2 cellular contexts compared by ENCODE assay signal in the genomic region with DNA sequence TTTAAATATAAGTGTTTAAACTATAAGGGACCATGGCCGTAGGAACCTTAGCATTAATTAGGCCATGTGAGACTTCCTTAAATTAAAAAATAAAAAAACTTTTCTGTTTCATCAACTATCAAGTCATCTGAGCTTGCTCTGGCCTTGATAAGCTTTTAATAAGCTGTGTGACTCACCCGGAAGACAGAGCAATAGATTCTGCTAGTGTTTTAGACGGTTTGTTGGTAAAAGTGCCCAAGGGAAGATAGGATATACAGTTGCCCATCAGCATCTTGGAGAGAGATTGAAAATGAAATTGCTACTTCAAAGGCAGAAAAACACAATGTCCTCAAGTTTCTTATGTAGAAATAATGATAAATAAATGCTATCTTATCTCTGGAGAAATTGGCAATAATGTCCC.
TF ChIP-seq lines count a peak whose summit lies in the region.

No MANE protein-coding gene starts in this region.

TF ChIP-seq in IMR-90, 13 proteins besides CTCF, POLR2A, EP300 and RAD21:
- TF ChIP-seq CHD1 (IDR thresholded peaks at IDR 0.05; ENCODE audit: low read depth, low read length) (no peak), NFE2L2 (IDR thresholded peaks at IDR 0.05; ENCODE audit: low read depth, low read length) (no peak), FOS (IDR thresholded peaks at IDR 0.05; ENCODE audit: low read depth, low read length) (no peak), RFX5 (IDR thresholded peaks at IDR 0.05; ENCODE audit: low read depth, low read length) (no peak), RCOR1 (IDR thresholded peaks at IDR 0.05; ENCODE audit: insufficient replicate concordance, low read length) (no peak), CEBPB (IDR thresholded peaks at IDR 0.05; ENCODE audit: low read depth, low read length) (no peak), SMC3 (IDR thresholded peaks at IDR 0.05; ENCODE audit: low read depth, low read length) (no peak), MAFK (IDR thresholded peaks at IDR 0.05; ENCODE audit: low read depth, low read length) (no peak), BHLHE40 (IDR thresholded peaks at IDR 0.05; ENCODE audit: low read depth, low read length) (no peak)
- TF ChIP-seq, protein P1, sequence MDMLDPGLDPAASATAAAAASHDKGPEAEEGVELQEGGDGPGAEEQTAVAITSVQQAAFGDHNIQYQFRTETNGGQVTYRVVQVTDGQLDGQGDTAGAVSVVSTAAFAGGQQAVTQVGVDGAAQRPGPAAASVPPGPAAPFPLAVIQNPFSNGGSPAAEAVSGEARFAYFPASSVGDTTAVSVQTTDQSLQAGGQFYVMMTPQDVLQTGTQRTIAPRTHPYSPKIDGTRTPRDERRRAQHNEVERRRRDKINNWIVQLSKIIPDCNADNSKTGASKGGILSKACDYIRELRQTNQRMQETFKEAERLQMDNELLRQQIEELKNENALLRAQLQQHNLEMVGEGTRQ (IDR thresholded peaks at IDR 0.05; ENCODE audit: low read depth, low read length): no peak

TF ChIP-seq in GM12878, 131 proteins besides CTCF, POLR2A, EP300 and RAD21:
- TF ChIP-seq HDAC2 (IDR thresholded peaks at IDR 0.05): no peak
- TF ChIP-seq, protein P2, sequence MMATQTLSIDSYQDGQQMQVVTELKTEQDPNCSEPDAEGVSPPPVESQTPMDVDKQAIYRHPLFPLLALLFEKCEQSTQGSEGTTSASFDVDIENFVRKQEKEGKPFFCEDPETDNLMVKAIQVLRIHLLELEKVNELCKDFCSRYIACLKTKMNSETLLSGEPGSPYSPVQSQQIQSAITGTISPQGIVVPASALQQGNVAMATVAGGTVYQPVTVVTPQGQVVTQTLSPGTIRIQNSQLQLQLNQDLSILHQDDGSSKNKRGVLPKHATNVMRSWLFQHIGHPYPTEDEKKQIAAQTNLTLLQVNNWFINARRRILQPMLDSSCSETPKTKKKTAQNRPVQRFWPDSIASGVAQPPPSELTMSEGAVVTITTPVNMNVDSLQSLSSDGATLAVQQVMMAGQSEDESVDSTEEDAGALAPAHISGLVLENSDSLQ (IDR thresholded peaks at IDR 0.05): no peak
- no peak for TF ChIP-seq KLF5 (IDR thresholded peaks at IDR 0.05; ENCODE audit: partially characterized antibody)
- TF ChIP-seq, protein P3, sequence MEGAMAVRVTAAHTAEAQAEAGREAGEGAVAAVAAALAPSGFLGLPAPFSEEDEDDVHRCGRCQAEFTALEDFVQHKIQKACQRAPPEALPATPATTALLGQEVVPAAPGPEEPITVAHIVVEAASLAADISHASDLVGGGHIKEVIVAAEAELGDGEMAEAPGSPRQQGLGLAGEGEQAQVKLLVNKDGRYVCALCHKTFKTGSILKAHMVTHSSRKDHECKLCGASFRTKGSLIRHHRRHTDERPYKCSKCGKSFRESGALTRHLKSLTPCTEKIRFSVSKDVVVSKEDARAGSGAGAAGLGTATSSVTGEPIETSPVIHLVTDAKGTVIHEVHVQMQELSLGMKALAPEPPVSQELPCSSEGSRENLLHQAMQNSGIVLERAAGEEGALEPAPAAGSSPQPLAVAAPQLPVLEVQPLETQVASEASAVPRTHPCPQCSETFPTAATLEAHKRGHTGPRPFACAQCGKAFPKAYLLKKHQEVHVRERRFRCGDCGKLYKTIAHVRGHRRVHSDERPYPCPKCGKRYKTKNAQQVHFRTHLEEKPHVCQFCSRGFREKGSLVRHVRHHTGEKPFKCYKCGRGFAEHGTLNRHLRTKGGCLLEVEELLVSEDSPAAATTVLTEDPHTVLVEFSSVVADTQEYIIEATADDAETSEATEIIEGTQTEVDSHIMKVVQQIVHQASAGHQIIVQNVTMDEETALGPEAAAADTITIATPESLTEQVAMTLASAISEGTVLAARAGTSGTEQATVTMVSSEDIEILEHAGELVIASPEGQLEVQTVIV (IDR thresholded peaks at IDR 0.05; ENCODE audit: borderline replicate concordance, partially characterized antibody): no peak
- no peak for TF ChIP-seq RAD51 (IDR thresholded peaks at IDR 0.05)
- TF ChIP-seq ZNF687 (IDR thresholded peaks at IDR 0.05): no peak
- no peak for TF ChIP-seq FOXK2 (IDR thresholded peaks at IDR 0.05)
- TF ChIP-seq KDM1A (IDR thresholded peaks at IDR 0.05; ENCODE audit: borderline replicate concordance): no peak
- no peak for TF ChIP-seq RB1 (IDR thresholded peaks at IDR 0.05; ENCODE audit: borderline replicate concordance)
- TF ChIP-seq, protein P4, sequence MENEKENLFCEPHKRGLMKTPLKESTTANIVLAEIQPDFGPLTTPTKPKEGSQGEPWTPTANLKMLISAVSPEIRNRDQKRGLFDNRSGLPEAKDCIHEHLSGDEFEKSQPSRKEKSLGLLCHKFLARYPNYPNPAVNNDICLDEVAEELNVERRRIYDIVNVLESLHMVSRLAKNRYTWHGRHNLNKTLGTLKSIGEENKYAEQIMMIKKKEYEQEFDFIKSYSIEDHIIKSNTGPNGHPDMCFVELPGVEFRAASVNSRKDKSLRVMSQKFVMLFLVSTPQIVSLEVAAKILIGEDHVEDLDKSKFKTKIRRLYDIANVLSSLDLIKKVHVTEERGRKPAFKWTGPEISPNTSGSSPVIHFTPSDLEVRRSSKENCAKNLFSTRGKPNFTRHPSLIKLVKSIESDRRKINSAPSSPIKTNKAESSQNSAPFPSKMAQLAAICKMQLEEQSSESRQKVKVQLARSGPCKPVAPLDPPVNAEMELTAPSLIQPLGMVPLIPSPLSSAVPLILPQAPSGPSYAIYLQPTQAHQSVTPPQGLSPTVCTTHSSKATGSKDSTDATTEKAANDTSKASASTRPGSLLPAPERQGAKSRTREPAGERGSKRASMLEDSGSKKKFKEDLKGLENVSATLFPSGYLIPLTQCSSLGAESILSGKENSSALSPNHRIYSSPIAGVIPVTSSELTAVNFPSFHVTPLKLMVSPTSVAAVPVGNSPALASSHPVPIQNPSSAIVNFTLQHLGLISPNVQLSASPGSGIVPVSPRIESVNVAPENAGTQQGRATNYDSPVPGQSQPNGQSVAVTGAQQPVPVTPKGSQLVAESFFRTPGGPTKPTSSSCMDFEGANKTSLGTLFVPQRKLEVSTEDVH (IDR thresholded peaks at IDR 0.05; ENCODE audit: low read depth, partially characterized antibody): no peak
- no peak for TF ChIP-seq ATF2 (IDR thresholded peaks at IDR 0.05; ENCODE audit: low read length)
- no peak for TF ChIP-seq RELB (IDR thresholded peaks at IDR 0.05; ENCODE audit: low read depth)
- TF ChIP-seq NBN (IDR thresholded peaks at IDR 0.05): no peak
- TF ChIP-seq SPI1 (IDR thresholded peaks at IDR 0.05; ENCODE audit: borderline replicate concordance, insufficient read depth, low read depth, low read length): no peak
- TF ChIP-seq JUND (IDR thresholded peaks at IDR 0.05; ENCODE audit: low read depth, low read length): no peak
- no peak for TF ChIP-seq MTA3 (IDR thresholded peaks at IDR 0.05; ENCODE audit: borderline replicate concordance, low read length)
- TF ChIP-seq EED (IDR thresholded peaks at IDR 0.05; ENCODE audit: low read depth): no peak
- TF ChIP-seq CHD1 (IDR thresholded peaks at IDR 0.05; ENCODE audit: low read depth, low read length): no peak
TF ChIP-seq in GM12878: peak in this region for 0.
